Comparison of ENCODE assay signal across 1 cellular context in the genomic region with DNA sequence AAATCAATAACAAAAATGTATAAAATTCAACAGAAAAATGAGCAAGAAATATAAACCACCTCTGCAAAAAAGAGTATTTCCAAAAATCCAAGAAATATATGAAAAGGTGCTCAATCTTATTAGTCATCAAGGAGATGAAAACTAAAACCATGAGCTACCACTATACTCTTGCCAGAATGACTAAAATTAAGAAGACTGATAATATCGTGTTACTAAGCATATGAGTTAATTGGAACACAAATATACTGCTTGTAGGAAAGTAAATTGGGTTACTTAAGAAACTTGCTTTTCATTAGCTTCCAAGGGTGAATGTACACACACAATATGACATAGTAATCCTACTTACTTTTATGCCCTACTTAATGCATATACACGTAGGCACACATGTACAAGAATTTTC.
TF ChIP-seq lines count a peak whose summit lies in the region.

No MANE protein-coding gene starts in this region.

TF ChIP-seq in SK-N-SH, 30 proteins besides CTCF, POLR2A, EP300 and RAD21 (continued from another document):
- TF ChIP-seq, protein P1, sequence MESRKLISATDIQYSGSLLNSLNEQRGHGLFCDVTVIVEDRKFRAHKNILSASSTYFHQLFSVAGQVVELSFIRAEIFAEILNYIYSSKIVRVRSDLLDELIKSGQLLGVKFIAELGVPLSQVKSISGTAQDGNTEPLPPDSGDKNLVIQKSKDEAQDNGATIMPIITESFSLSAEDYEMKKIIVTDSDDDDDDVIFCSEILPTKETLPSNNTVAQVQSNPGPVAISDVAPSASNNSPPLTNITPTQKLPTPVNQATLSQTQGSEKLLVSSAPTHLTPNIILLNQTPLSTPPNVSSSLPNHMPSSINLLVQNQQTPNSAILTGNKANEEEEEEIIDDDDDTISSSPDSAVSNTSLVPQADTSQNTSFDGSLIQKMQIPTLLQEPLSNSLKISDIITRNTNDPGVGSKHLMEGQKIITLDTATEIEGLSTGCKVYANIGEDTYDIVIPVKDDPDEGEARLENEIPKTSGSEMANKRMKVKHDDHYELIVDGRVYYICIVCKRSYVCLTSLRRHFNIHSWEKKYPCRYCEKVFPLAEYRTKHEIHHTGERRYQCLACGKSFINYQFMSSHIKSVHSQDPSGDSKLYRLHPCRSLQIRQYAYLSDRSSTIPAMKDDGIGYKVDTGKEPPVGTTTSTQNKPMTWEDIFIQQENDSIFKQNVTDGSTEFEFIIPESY (IDR thresholded peaks at IDR 0.05; ENCODE audit: borderline replicate concordance, low read depth) = no peak
- TF ChIP-seq POLR2AphosphoS5 (IDR thresholded peaks at IDR 0.05; ENCODE audit: low read depth, low read length) (no peak), TAF1 (IDR thresholded peaks at IDR 0.05; ENCODE audit: borderline replicate concordance, low read depth, low read length) (no peak), ELF1 (IDR thresholded peaks at IDR 0.05) (no peak)
TF ChIP-seq in SK-N-SH: peak in this region for 0.
